Comparison of ENCODE assay signal across 29 cellular contexts in genomic region chr4:21991050-21991449, GRCh38. TPM values are rescaled to one million over a fixed set of nuclear protein-coding genes. Genes with fewer than 3 reads are reported as not detected.
DNase-seq lines count a peak whose midpoint lies in the region; ATAC-seq and TF ChIP-seq lines count a peak whose summit lies in the region.
"Had no signal": no experiment of that assay in that cellular context is flagged by ENCODE, and none has a peak within 500 bp of the region (broad histone marks: within the 10 kb centered on the region; RNA-seq: fewer than 3 reads in every experiment).

No MANE protein-coding gene starts in this region.

- no peaks in the 10 kb centered on the region for H3K9me2 ChIP-seq in hepatocyte (replicated peaks; ENCODE audit: insufficient read depth)

- no peaks in the 10 kb centered on the region for H3K36me3 Mint-ChIP-seq in MCF 10A (ENCODE audit: insufficient read depth, unreplicated experiment)
- no peaks in the 10 kb centered on the region for H3K36me3 Mint-ChIP-seq in activated T-cell treated with anti-CD3 and anti-CD28 coated beads, Interleukin-2, amount 50 U/mL, for 72 hours (ENCODE audit: insufficient read depth in 2 of 2)
- H3K36me3 Mint-ChIP-seq: CD8-positive, alpha-beta T cell; type B pancreatic cell had no signal

- H3K4me3 ChIP-seq in breast epithelium (no peak overlapping the region), hepatocyte (no peak overlapping the region)
- H3K4me3 ChIP-seq: gastrocnemius medialis, GM23338, lower lobe of right lung, prostate gland, SJSA1 had no signal

- no peak overlapping the region for H3K4me3 Mint-ChIP-seq in MCF 10A (ENCODE audit: unreplicated experiment)
- H3K4me3 Mint-ChIP-seq in activated T-cell treated with anti-CD3 and anti-CD28 coated beads, Interleukin-2, amount 50 U/mL, for 72 hours = no peak overlapping the region
- H3K4me3 Mint-ChIP-seq: activated T-cell treated with anti-CD3 and anti-CD28 coated beads, Interleukin-2, amount 50 U/mL, for 4 hours; CD8-positive, alpha-beta T cell; GM23338; type B pancreatic cell had no signal

- TF ChIP-seq CTCF in MCF 10A (IDR thresholded peaks at IDR 0.05; ENCODE audit: unreplicated experiment) (no peak), breast epithelium (IDR thresholded peaks at IDR 0.05) (no peak), hepatocyte (IDR thresholded peaks at IDR 0.05; ENCODE audit: poor library complexity) (no peak)

- no peaks in the 10 kb centered on the region for H4K20me1 ChIP-seq in hepatocyte (ENCODE audit: insufficient read depth, poor library complexity, severe bottlenecking)

- 38% methylated on average over 2 of the region's 2 CpGs for WGBS in hepatocyte (ENCODE audit: low lambda C conversion rate, missing lambda C conversion rate)

- no peak overlapping the region for H3K4me2 ChIP-seq in hepatocyte
- H3K4me2 ChIP-seq: GM23338 had no signal

- BruUV-seq in MCF 10A (replicated peaks; lab: Mats Ljungman, UMichigan) = no TSS peak

- POLR2A ChIA-PET in MCF 10A (lab: Yijun Ruan, JAX) = no interaction called here

- ATAC-seq in activated T-cell treated with anti-CD3 and anti-CD28 coated beads, Interleukin-2, amount 50 U/mL, for 72 hours (replicated peaks in 1 of 2) = no peak
- ATAC-seq in HG02798 (IDR thresholded peaks at IDR 0.05; ENCODE audit: poor library complexity, unreplicated experiment) = no peak
- ATAC-seq: activated T-cell treated with anti-CD3 and anti-CD28 coated beads, Interleukin-2, amount 50 U/mL, for 4 hours; CD8-positive, alpha-beta T cell; gastrocnemius medialis; GM23338; lower lobe of right lung had no signal

- no peaks in the 10 kb centered on the region for H3K27me3 Mint-ChIP-seq in MCF 10A (ENCODE audit: insufficient read depth, unreplicated experiment)
- H3K27me3 Mint-ChIP-seq in activated T-cell treated with anti-CD3 and anti-CD28 coated beads, Interleukin-2, amount 50 U/mL, for 72 hours (ENCODE audit: low read depth) = no peaks in the 10 kb centered on the region

- CTCF ChIA-PET in MCF 10A (lab: Yijun Ruan, JAX) = no interaction called here

- H3K79me2 ChIP-seq in hepatocyte = no peaks in the 10 kb centered on the region

- H3K36me3 ChIP-seq in breast epithelium (no peaks in the 10 kb centered on the region), hepatocyte (replicated peaks; ENCODE audit: insufficient read depth, low read depth) (no peaks in the 10 kb centered on the region)
- H3K36me3 ChIP-seq: gastrocnemius medialis, lower lobe of right lung, prostate gland, SJSA1 had no signal

- no peak overlapping the region for H2AFZ ChIP-seq in hepatocyte
- H2AFZ ChIP-seq: GM23338 had no signal

- H3K9me3 ChIP-seq in breast epithelium (no peaks in the 10 kb centered on the region), hepatocyte (ENCODE audit: low read depth) (no peaks in the 10 kb centered on the region)
- H3K9me3 ChIP-seq: gastrocnemius medialis, lower lobe of right lung, prostate gland, SJSA1 had no signal

- H3K27me3 ChIP-seq in breast epithelium (no peaks in the 10 kb centered on the region), hepatocyte (no peaks in the 10 kb centered on the region)
- H3K27me3 ChIP-seq: gastrocnemius medialis, SJSA1 had no signal

- no peak overlapping the region for H3K27ac Mint-ChIP-seq in MCF 10A (ENCODE audit: low read depth, unreplicated experiment)
- no peak overlapping the region for H3K27ac Mint-ChIP-seq in activated T-cell treated with anti-CD3 and anti-CD28 coated beads, Interleukin-2, amount 50 U/mL, for 72 hours
- H3K27ac Mint-ChIP-seq: CD8-positive, alpha-beta T cell; GM23338; type B pancreatic cell had no signal

- intact Hi-C loops in MCF 10A (cut with micrococcal nuclease) = no loop called here
- intact Hi-C loops in breast epithelium (cut with DNase I; ENCODE audit: low total_unique reads) = no loop called here

- H3K27ac ChIP-seq in breast epithelium (no peak overlapping the region), hepatocyte (no peak overlapping the region)
- H3K27ac ChIP-seq: 22Rv1, gastrocnemius medialis, lower lobe of right lung, prostate gland, SJSA1 had no signal

- H3K9me3 Mint-ChIP-seq in MCF 10A (ENCODE audit: unreplicated experiment) = no peaks in the 10 kb centered on the region
- H3K9me3 Mint-ChIP-seq in activated T-cell treated with anti-CD3 and anti-CD28 coated beads, Interleukin-2, amount 50 U/mL, for 72 hours = peaks cover 0 to 10% of the 10 kb centered on the region in 2 donors
- H3K9me3 Mint-ChIP-seq: type B pancreatic cell had no signal

- DNase-seq in MCF 10A (ENCODE audit: unreplicated experiment) = peak; percentile 9
- no peak for DNase-seq in breast epithelium (ENCODE audit: low spot score in 2 of 2)
- peak; percentile 6 for DNase-seq in cerebellum (ENCODE audit: low spot score)
- peak; percentile 16 for DNase-seq in hepatocyte (ENCODE audit: low spot score)
- DNase-seq in activated T-cell treated with anti-CD3 and anti-CD28 coated beads, Interleukin-2, amount 50 U/mL, for 72 hours = no peak
- no peak for DNase-seq in NK-92 treated with Interleukin-12 subunit alpha and Interleukin-12 subunit beta, amount 100 ng/mL, for 24 hours (lab: John Stamatoyannopoulos, UW)
- no peak for DNase-seq in midbrain (lab: John Stamatoyannopoulos, UW)
- DNase-seq: activated CD4-positive, alpha-beta T cell treated with anti-CD3 and anti-CD28 coated beads for 1 hour; activated naive CD4-positive, alpha-beta T cell treated with Interleukin-2 at 50 U/mL for 16 hours; activated T-cell treated with anti-CD3 and anti-CD28 coated beads, Interleukin-2, amount 50 U/mL, for 4 hours; amniotic stem cell; CD8-positive, alpha-beta T cell; gastrocnemius medialis; GF-D8; islet precursor cell; lower lobe of right lung; NCI-H1092; NCI-H187 treated with DMSO at 0.1 percent for 48 hours; NCI-H69 had no signal

- H3K4me1 ChIP-seq in breast epithelium = no peaks in the 10 kb centered on the region
- H3K4me1 ChIP-seq in hepatocyte (ENCODE audit: insufficient read depth) = no peaks in the 10 kb centered on the region
- H3K4me1 ChIP-seq: gastrocnemius medialis, lower lobe of right lung, prostate gland, SJSA1 had no signal

- no peaks in the 10 kb centered on the region for H3K4me1 Mint-ChIP-seq in MCF 10A (ENCODE audit: insufficient read depth, unreplicated experiment)
- H3K4me1 Mint-ChIP-seq in activated T-cell treated with anti-CD3 and anti-CD28 coated beads, Interleukin-2, amount 50 U/mL, for 72 hours (ENCODE audit: low read depth) = no peaks in the 10 kb centered on the region
- H3K4me1 Mint-ChIP-seq: GM23338 had no signal

- no peak for TF ChIP-seq POLR2A in breast epithelium (IDR thresholded peaks at IDR 0.05)

RNA-seq across cellular contexts. Expression of gene KCNIP4, which starts 42.5 kb away (rescaled TPM):
- total RNA-seq in MCF 10A (2022) = 0.91 and 4.6 TPM in 2 replicates
- total RNA-seq in breast epithelium = under 1 TPM in 2 of 3 donors, not detected in 1; 0.44 to 0.66 TPM
- 126 TPM for total RNA-seq in cerebellum
- 0.28 and 1.00 TPM in 2 replicates for total RNA-seq in hepatocyte
- 0.46 and 0.69 TPM in 2 replicates for polyA plus RNA-seq in hepatocyte
- not detected for total RNA-seq in activated T-cell treated with anti-CD3 and anti-CD28 coated beads, Interleukin-2, amount 50 U/mL, for 72 hours
- total RNA-seq: activated T-cell treated with anti-CD3 and anti-CD28 coated beads, Interleukin-2, amount 50 U/mL, for 4 hours; cardiac septum; CD8-positive, alpha-beta T cell; endothelial cell of umbilical vein; gastrocnemius medialis; lower lobe of right lung; RPMI7951; SJSA1; T-helper 1 cell treated with Interleukin-12 subunit alpha and Interleukin-12 subunit beta and Interleukin-4 antibody, amounts not matched to agents 30 ng/mL and 1 ng/mL, for 36 hours had no signal
- polyA plus RNA-seq: endothelial cell of umbilical vein had no signal

Comparison
In these comparisons a context has a peak if more than half of its experiments do, and no peak if none do; other contexts are left out.
1. DNase-seq: peak in MCF 10A (single experiment), cerebellum (single experiment) and hepatocyte (single experiment); none in breast epithelium (0 of 2), activated T-cell treated with anti-CD3 and anti-CD28 coated beads, Interleukin-2, amount 50 U/mL, for 72 hours (0 of 2), NK-92 treated with Interleukin-12 subunit alpha and Interleukin-12 subunit beta, amount 100 ng/mL, for 24 hours (single experiment) and midbrain (single experiment).
2. RNA of gene KCNIP4, which starts 42.5 kb away (total RNA-seq): 126 TPM in cerebellum (single experiment); 0.28 to 1.00 TPM in hepatocyte, 0.91 to 4.6 TPM in MCF 10A, 0.44 to 0.66 TPM in breast epithelium and not detected in activated T-cell treated with anti-CD3 and anti-CD28 coated beads, Interleukin-2, amount 50 U/mL, for 72 hours; every median in the first group is over 10 times any median in the second.